In the genomic region with DNA sequence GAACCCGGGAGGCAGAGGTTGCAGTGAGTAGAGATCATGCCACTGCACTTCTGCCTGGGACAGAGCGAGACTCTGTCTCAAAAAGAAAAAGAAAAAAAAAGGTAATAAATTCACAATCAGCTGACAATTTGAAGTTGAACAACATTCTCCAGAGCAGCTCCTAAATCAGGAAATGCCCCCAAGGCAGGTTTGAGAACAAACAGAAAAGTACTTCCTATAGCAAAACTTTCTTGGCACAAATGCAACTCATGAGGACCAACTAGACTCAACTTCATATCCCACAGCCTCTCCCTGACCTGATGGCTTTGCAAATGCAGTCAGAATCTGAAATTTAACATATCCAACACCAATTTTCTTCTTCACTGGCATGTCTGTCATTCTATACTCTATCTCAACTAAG, we compare ENCODE assay signal across 15 cellular contexts.
DNase-seq lines count a peak whose midpoint lies in the region; ATAC-seq, FAIRE-seq and TF ChIP-seq lines count a peak whose summit lies in the region.
"Had no signal": no experiment of that assay in that cellular context is flagged by ENCODE, and none has a peak within 500 bp of the region (broad histone marks: within the 10 kb centered on the region; RNA-seq: fewer than 3 reads in every experiment).

No MANE protein-coding gene starts in this region.

- H4K91ac ChIP-seq in H1 (replicated peaks; ENCODE audit: insufficient read length, low read length), result no peak overlapping the region

- H3K9me2 ChIP-seq in PC-3 (replicated peaks; ENCODE audit: low read length), result no peaks in the 10 kb centered on the region

- H2AFZ ChIP-seq in PC-3 (ENCODE audit: low read length), result no peak overlapping the region
- H2AFZ ChIP-seq in H1 (ENCODE audit: low read length), result no peak overlapping the region

- H4K20me1 ChIP-seq in PC-3 (ENCODE audit: low read length), result no peaks in the 10 kb centered on the region
- peaks cover 0 to 2% of the 10 kb centered on the region in 2 experiments for H4K20me1 ChIP-seq in H1 (replicated peaks in 1 of 2; ENCODE audit: control insufficient read depth in 1 of 2, insufficient read depth in 2 of 2, low read length in 2 of 2)

- H3K4ac ChIP-seq in H1 (replicated peaks; ENCODE audit: insufficient read length, low read depth, low read length), result no peak overlapping the region

- no peak overlapping the region for H3K4me3 ChIP-seq in PC-3 (ENCODE audit: low read length)
- no peak overlapping the region for H3K4me3 ChIP-seq in H1 (ENCODE audit: extremely low read depth in 1 of 4, insufficient read depth in 2 of 4, low read depth in 3 of 4, low read length in 4 of 4)
- H3K4me3 ChIP-seq in prostate gland, result no peak overlapping the region
- H3K4me3 ChIP-seq in CD4-positive, alpha-beta memory T cell (ENCODE audit: low read length in 2 of 2), result no peak overlapping the region

- no peak overlapping the region for H3K23ac ChIP-seq in H1 (ENCODE audit: insufficient read length)

- TF ChIP-seq POLR2A in H1 (IDR thresholded peaks at IDR 0.05; ENCODE audit: control extremely low read depth in 1 of 2, low read depth in 2 of 2, low read length in 2 of 2), result no peak
- no peak for TF ChIP-seq POLR2A in prostate gland (IDR thresholded peaks at IDR 0.05)

- H3K4me3 Mint-ChIP-seq in CD4-positive, alpha-beta memory T cell, result no peak overlapping the region
- H3K4me3 Mint-ChIP-seq: activated T-helper 17 cell treated with anti-CD3 and anti-CD28 coated beads, Interleukin-2, amount 50 U/mL, for 72 hours had no signal

- H3K18ac ChIP-seq in H1 (ENCODE audit: extremely low read depth, low read length), result no peak overlapping the region

- no peak for TF ChIP-seq CTCF in PC-3 (conservative IDR thresholded peaks at IDR 0.05; ENCODE audit: low read depth, low read length)
- TF ChIP-seq CTCF in H1 (IDR thresholded peaks at IDR 0.05; ENCODE audit: control extremely low read depth in 1 of 3, insufficient read depth in 1 of 3, low read depth in 1 of 3, low read length in 3 of 3), result no peak
- TF ChIP-seq CTCF in prostate gland (IDR thresholded peaks at IDR 0.05), result no peak

- H3K9me3 Mint-ChIP-seq in CD4-positive, alpha-beta memory T cell, result no peaks in the 10 kb centered on the region
- H3K9me3 Mint-ChIP-seq: activated T-helper 17 cell treated with anti-CD3 and anti-CD28 coated beads, Interleukin-2, amount 50 U/mL, for 72 hours had no signal

- H3K27me3 ChIP-seq in PC-3 (ENCODE audit: low read length) (no peaks in the 10 kb centered on the region), H1 (replicated peaks in 1 of 4; ENCODE audit: control insufficient read depth in 3 of 4, extremely low read depth in 1 of 4, insufficient read depth in 3 of 4, low read length in 3 of 4) (no peaks in the 10 kb centered on the region), prostate gland (replicated peaks; ENCODE audit: insufficient read depth) (no peaks in the 10 kb centered on the region)
- H3K27me3 ChIP-seq in CD4-positive, alpha-beta memory T cell (ENCODE audit: insufficient read depth, low read length), result no peaks in the 10 kb centered on the region

- H3K14ac ChIP-seq in H1 (ENCODE audit: insufficient read length), result no peak overlapping the region

- no peaks in the 10 kb centered on the region for H3K36me3 ChIP-seq in PC-3 (ENCODE audit: low read depth, low read length)
- no peaks in the 10 kb centered on the region for H3K36me3 ChIP-seq in H1 (ENCODE audit: control insufficient read depth in 2 of 4, insufficient read depth in 4 of 4, low read length in 3 of 4)
- no peaks in the 10 kb centered on the region for H3K36me3 ChIP-seq in prostate gland
- H3K36me3 ChIP-seq in CD4-positive, alpha-beta memory T cell (ENCODE audit: insufficient read depth, low read length), result no peaks in the 10 kb centered on the region

- H3K27ac Mint-ChIP-seq in CD4-positive, alpha-beta memory T cell, result peak overlapping the region in 1 of 7 donors; percentile 81

- H2BK12ac ChIP-seq in H1 (ENCODE audit: low read depth, low read length), result no peak overlapping the region

- FAIRE-seq in H1 (lab: Jason Lieb, UNC), result no peak

- H3K9ac ChIP-seq in PC-3 (ENCODE audit: low read length) (no peak overlapping the region), H1 (replicated peaks in 1 of 4; ENCODE audit: extremely low read depth in 1 of 4, low read depth in 3 of 4, low read length in 3 of 4) (no peak overlapping the region)
- H3K9ac ChIP-seq: KMS-11 had no signal

- POLR2A ChIA-PET in PC-3 (lab: Charles Lee; ENCODE audit: unreplicated experiment), result no interaction called here
- POLR2A ChIA-PET in H1 (lab: Charles Lee; ENCODE audit: partially characterized antibody), result interaction anchor here (0.9 kb wide), 1 partner anchor 13 kb away, joined by 3 read pairs; no protein-coding TSS in a partner anchor
- POLR2A ChIA-PET in CD4-positive, alpha-beta memory T cell (lab: Charles Lee; ENCODE audit: partially characterized antibody), result interaction anchor here (0.6 kb wide), 1 partner anchor 21 kb away, joined by 4 read pairs; no protein-coding TSS in a partner anchor

- BruUV-seq in PC-3 (replicated peaks; lab: Mats Ljungman, UMichigan), result no TSS peak

- H3K79me2 ChIP-seq in PC-3 (ENCODE audit: low read length), result peaks cover 7% of the 10 kb centered on the region; the same call in 1 of the 2 replicates
- peaks cover 0 to 31% of the 10 kb centered on the region in 2 experiments; a peak in 3 of 4 replicates for H3K79me2 ChIP-seq in H1 (ENCODE audit: control insufficient read depth in 1 of 2, insufficient read depth in 2 of 2, low read length in 2 of 2)

- DNase-seq in EH (ENCODE audit: low read depth) (peak; percentile 45), PC-3 (peak; percentile 49), H1 (ENCODE audit: low read depth in 1 of 2, low spot score in 2 of 2) (no peak), prostate gland (ENCODE audit: low spot score) (peak; percentile 63), midbrain (lab: John Stamatoyannopoulos, UW) (no peak)
- no peak for DNase-seq in CD4-positive, alpha-beta memory T cell
- DNase-seq: activated CD4-positive, alpha-beta T cell treated with anti-CD3 and anti-CD28 coated beads for 4 hours; NCI-H774; retina; stimulated activated CD4-positive, alpha-beta T cell treated with anti-CD3 and anti-CD28 coated beads, Interleukin-12 subunit alpha, Interleukin-12 subunit beta, amount 100 ng/mL, for 4 hours; stimulated activated CD8-positive, alpha-beta memory T cell treated with anti-CD3 and anti-CD28 coated beads, Interleukin-4, amount 100 ng/mL, for 48 hours had no signal

- H3K36me3 Mint-ChIP-seq in CD4-positive, alpha-beta memory T cell, result peaks cover 9 to 12% of the 10 kb centered on the region in 2 donors

- no peak overlapping the region for H2AK5ac ChIP-seq in H1 (ENCODE audit: low read depth, low read length)

- 0 out of 2 replicates have a peak overlapping the region, but pooled peaks have one; percentile 62 for H2BK15ac ChIP-seq in H1 (ENCODE audit: low read length)

- H2BK5ac ChIP-seq in H1 (ENCODE audit: low read depth, low read length), result no peak overlapping the region

- no peak overlapping the region for H4K5ac ChIP-seq in H1 (ENCODE audit: insufficient read length, low read depth, low read length)

- intact Hi-C loops in PC-3 (cut with micrococcal nuclease), result no loop called here
- intact Hi-C loops in prostate gland (cut with DNase I), result no loop called here
- intact Hi-C loops in CD4-positive, alpha-beta memory T cell (cut with micrococcal nuclease), result no loop called here

- H3K4me2 ChIP-seq in PC-3 (ENCODE audit: low read length) (no peak overlapping the region), H1 (ENCODE audit: insufficient read depth in 1 of 2, low read depth in 2 of 2, low read length in 2 of 2) (no peak overlapping the region)
- H3K4me2 ChIP-seq: KMS-11 had no signal

- no peaks in the 10 kb centered on the region for H3K23me2 ChIP-seq in H1 (ENCODE audit: low read depth, low read length)

- TF ChIP-seq EP300 in H1 (IDR thresholded peaks at IDR 0.05; ENCODE audit: borderline replicate concordance in 1 of 2, low read depth in 2 of 2, low read length in 2 of 2), result no peak

- H3K4me1 Mint-ChIP-seq in CD4-positive, alpha-beta memory T cell, result peaks cover 17 to 26% (median 24%) of the 10 kb centered on the region in 4 donors

- WGBS in H1 (ENCODE audit: extremely low coverage in 1 of 2, insufficient coverage in 1 of 2, insufficient read length in 1 of 2, insufficient replicate concordance in 2 of 2, low coverage in 1 of 2, low lambda C conversion rate in 2 of 2, missing lambda C conversion rate in 1 of 2), 2 experiments, result 91% methylated on average over 2 of the region's 2 CpGs; no CpG with 5 or more reads in 1 of the 2 experiments
- 42% methylated on average over 2 of the region's 2 CpGs for WGBS in prostate gland

- no peaks in the 10 kb centered on the region for H3F3A ChIP-seq in PC-3 (ENCODE audit: low read length, unreplicated experiment)

- H3K27me3 Mint-ChIP-seq in CD4-positive, alpha-beta memory T cell, result no peaks in the 10 kb centered on the region
- H3K27me3 Mint-ChIP-seq: activated T-helper 17 cell treated with anti-CD3 and anti-CD28 coated beads, Interleukin-2, amount 50 U/mL, for 72 hours had no signal

- no peak overlapping the region for H2BK120ac ChIP-seq in H1 (replicated peaks; ENCODE audit: low read depth, low read length)

- H3K56ac ChIP-seq in H1 (replicated peaks; ENCODE audit: insufficient read length, low read depth, low read length), result no peak overlapping the region

- no peak overlapping the region for H4K8ac ChIP-seq in H1 (ENCODE audit: extremely low read depth, insufficient read depth, low read length)

- H3K4me1 ChIP-seq in PC-3 (ENCODE audit: insufficient read depth, low read length) (peaks cover 6% of the 10 kb centered on the region; the same call in 1 of the 2 replicates), H1 (replicated peaks in 1 of 4; ENCODE audit: control insufficient read depth in 3 of 4, insufficient read depth in 4 of 4, low read length in 3 of 4) (0 out of 7 replicates have a peak, but pooled peaks cover 0 to 3% (median 1%) of the 10 kb centered on the region in 4 experiments), prostate gland (replicated peaks) (no peaks in the 10 kb centered on the region)
- no peaks in the 10 kb centered on the region for H3K4me1 ChIP-seq in CD4-positive, alpha-beta memory T cell (ENCODE audit: insufficient read depth, low read length)

- H3K9me3 ChIP-seq in PC-3 (ENCODE audit: low read length) (no peaks in the 10 kb centered on the region), H1 (ENCODE audit: insufficient read depth in 2 of 2, low read depth in 1 of 2, low read length in 1 of 2) (no peaks in the 10 kb centered on the region), prostate gland (no peaks in the 10 kb centered on the region)
- no peaks in the 10 kb centered on the region for H3K9me3 ChIP-seq in CD4-positive, alpha-beta memory T cell (ENCODE audit: control insufficient read depth in 1 of 2, low read length in 2 of 2)

- H3K79me1 ChIP-seq in H1 (ENCODE audit: low read depth, low read length), result peaks cover 4% of the 10 kb centered on the region

- ATAC-seq in PC-3, result peak; percentile 40
- ATAC-seq in GM21717 (IDR thresholded peaks at IDR 0.05; ENCODE audit: unreplicated experiment), result no peak
- ATAC-seq: activated T-helper 17 cell treated with anti-CD3 and anti-CD28 coated beads, Interleukin-2, amount 50 U/mL, for 72 hours; SK-N-SH treated with all-trans-retinoic acid at 6 μM for 48 hours had no signal

- TF ChIP-seq RAD21 in H1 (IDR thresholded peaks at IDR 0.05 in 1 of 2, conservative IDR thresholded peaks at IDR 0.05 in 1 of 2; ENCODE audit: low read depth in 2 of 2, low read length in 2 of 2), result no peak

- H3K27ac ChIP-seq in PC-3 (ENCODE audit: low read length) (no peak overlapping the region), H1 (ENCODE audit: low read depth, low read length) (no peak overlapping the region), prostate gland (no peak overlapping the region)
- H3K27ac ChIP-seq in CD4-positive, alpha-beta memory T cell (ENCODE audit: low read depth, low read length), result no peak overlapping the region
- H3K27ac ChIP-seq: KMS-11 had no signal

- H2BK20ac ChIP-seq in H1 (ENCODE audit: low read length), result no peak overlapping the region

- CTCF ChIA-PET in PC-3 (lab: Charles Lee) (interaction anchor here (0.6 kb wide), 1 partner anchor 113 kb away, joined by 3 read pairs; a partner anchor contains a TSS), H1 (lab: Charles Lee; ENCODE audit: partially characterized antibody) (interaction anchor here (1.1 to 1.8 kb wide), 2 partner anchors 11 to 12 kb away, joined by 3 read pairs; no protein-coding TSS in a partner anchor)
- CTCF ChIA-PET in CD4-positive, alpha-beta memory T cell (lab: Charles Lee; ENCODE audit: partially characterized antibody), result no interaction called here

Comparison
In these comparisons a context has a peak if more than half of its experiments do, and no peak if none do; other contexts are left out.
1. DNase-seq: peak in EH (single experiment), PC-3 (single experiment) and prostate gland (single experiment); none in H1 (0 of 2), CD4-positive, alpha-beta memory T cell (0 of 5) and midbrain (single experiment).